1 cellular context compared by ENCODE assay signal in the genomic region with DNA sequence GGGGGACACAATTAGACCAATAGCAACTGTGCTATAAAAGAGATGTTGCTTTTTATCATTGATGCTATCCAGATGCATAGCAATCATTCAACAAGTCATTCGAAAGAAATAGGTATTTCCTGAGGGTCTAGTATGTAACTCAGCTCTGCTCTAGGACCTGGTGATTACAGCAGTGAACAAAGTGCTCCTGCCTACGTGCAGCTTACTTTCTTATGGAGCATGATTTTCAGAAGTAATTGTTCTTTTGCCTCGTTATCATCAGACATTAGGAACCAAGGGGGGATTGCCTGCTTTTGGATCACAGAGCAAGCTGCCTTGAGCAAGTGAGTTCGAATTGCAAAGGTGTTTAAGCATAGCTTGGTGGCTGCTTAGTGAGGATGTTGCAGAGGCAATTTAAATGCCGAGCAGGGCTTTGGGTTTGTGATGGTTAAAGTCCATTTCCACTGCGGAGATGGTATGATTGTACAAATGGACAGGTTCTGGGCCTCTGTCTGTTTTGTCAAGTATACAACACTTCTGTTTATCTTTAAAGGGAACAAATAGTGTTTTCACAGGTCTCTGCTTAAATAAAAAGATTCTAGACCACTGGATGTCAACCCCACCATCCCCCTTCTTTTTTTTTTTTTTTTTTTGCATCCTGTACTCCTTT.
A peak's percentile ranks its signal among the peaks of the same experiment; 100 is the strongest.
TF ChIP-seq lines count a peak whose summit lies in the region.

No MANE protein-coding gene starts in this region.

TF ChIP-seq in HepG2, 621 proteins besides CTCF, POLR2A, EP300 and RAD21 (continued from another document and continues in another):
- TF ChIP-seq, protein P1, sequence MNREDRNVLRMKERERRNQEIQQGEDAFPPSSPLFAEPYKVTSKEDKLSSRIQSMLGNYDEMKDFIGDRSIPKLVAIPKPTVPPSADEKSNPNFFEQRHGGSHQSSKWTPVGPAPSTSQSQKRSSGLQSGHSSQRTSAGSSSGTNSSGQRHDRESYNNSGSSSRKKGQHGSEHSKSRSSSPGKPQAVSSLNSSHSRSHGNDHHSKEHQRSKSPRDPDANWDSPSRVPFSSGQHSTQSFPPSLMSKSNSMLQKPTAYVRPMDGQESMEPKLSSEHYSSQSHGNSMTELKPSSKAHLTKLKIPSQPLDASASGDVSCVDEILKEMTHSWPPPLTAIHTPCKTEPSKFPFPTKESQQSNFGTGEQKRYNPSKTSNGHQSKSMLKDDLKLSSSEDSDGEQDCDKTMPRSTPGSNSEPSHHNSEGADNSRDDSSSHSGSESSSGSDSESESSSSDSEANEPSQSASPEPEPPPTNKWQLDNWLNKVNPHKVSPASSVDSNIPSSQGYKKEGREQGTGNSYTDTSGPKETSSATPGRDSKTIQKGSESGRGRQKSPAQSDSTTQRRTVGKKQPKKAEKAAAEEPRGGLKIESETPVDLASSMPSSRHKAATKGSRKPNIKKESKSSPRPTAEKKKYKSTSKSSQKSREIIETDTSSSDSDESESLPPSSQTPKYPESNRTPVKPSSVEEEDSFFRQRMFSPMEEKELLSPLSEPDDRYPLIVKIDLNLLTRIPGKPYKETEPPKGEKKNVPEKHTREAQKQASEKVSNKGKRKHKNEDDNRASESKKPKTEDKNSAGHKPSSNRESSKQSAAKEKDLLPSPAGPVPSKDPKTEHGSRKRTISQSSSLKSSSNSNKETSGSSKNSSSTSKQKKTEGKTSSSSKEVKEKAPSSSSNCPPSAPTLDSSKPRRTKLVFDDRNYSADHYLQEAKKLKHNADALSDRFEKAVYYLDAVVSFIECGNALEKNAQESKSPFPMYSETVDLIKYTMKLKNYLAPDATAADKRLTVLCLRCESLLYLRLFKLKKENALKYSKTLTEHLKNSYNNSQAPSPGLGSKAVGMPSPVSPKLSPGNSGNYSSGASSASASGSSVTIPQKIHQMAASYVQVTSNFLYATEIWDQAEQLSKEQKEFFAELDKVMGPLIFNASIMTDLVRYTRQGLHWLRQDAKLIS (CRISPR knock-in tag; IDR thresholded peaks at IDR 0.05) = no peak
- no peak for TF ChIP-seq ZNF513 (CRISPR knock-in tag; conservative IDR thresholded peaks at IDR 0.05)
- TF ChIP-seq CREBL2 (CRISPR knock-in tag; IDR thresholded peaks at IDR 0.05; ENCODE audit: borderline replicate concordance) = no peak
- TF ChIP-seq, protein P2, sequence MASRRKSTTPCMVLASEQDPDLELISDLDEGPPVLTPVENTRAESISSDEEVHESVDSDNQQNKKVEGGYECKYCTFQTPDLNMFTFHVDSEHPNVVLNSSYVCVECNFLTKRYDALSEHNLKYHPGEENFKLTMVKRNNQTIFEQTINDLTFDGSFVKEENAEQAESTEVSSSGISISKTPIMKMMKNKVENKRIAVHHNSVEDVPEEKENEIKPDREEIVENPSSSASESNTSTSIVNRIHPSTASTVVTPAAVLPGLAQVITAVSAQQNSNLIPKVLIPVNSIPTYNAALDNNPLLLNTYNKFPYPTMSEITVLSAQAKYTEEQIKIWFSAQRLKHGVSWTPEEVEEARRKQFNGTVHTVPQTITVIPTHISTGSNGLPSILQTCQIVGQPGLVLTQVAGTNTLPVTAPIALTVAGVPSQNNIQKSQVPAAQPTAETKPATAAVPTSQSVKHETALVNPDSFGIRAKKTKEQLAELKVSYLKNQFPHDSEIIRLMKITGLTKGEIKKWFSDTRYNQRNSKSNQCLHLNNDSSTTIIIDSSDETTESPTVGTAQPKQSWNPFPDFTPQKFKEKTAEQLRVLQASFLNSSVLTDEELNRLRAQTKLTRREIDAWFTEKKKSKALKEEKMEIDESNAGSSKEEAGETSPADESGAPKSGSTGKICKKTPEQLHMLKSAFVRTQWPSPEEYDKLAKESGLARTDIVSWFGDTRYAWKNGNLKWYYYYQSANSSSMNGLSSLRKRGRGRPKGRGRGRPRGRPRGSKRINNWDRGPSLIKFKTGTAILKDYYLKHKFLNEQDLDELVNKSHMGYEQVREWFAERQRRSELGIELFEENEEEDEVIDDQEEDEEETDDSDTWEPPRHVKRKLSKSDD (CRISPR knock-in tag; IDR thresholded peaks at IDR 0.05; ENCODE audit: low read depth) = no peak
- TF ChIP-seq ATAD3A (CRISPR knock-in tag; IDR thresholded peaks at IDR 0.05) = no peak
- no peak for TF ChIP-seq ATF1 (CRISPR knock-in tag; IDR thresholded peaks at IDR 0.05)
- TF ChIP-seq NFATC3 (CRISPR knock-in tag; IDR thresholded peaks at IDR 0.05) = no peak
- TF ChIP-seq ZNF17 (CRISPR knock-in tag; IDR thresholded peaks at IDR 0.05) = no peak
- no peak for TF ChIP-seq PHF20 (CRISPR knock-in tag; IDR thresholded peaks at IDR 0.05)
- TF ChIP-seq CBFB (CRISPR knock-in tag; IDR thresholded peaks at IDR 0.05) = no peak
- TF ChIP-seq ZNF850 (CRISPR knock-in tag; conservative IDR thresholded peaks at IDR 0.05) = no peak
- TF ChIP-seq ZKSCAN5 (CRISPR knock-in tag; IDR thresholded peaks at IDR 0.05) = no peak
- TF ChIP-seq, protein P3, sequence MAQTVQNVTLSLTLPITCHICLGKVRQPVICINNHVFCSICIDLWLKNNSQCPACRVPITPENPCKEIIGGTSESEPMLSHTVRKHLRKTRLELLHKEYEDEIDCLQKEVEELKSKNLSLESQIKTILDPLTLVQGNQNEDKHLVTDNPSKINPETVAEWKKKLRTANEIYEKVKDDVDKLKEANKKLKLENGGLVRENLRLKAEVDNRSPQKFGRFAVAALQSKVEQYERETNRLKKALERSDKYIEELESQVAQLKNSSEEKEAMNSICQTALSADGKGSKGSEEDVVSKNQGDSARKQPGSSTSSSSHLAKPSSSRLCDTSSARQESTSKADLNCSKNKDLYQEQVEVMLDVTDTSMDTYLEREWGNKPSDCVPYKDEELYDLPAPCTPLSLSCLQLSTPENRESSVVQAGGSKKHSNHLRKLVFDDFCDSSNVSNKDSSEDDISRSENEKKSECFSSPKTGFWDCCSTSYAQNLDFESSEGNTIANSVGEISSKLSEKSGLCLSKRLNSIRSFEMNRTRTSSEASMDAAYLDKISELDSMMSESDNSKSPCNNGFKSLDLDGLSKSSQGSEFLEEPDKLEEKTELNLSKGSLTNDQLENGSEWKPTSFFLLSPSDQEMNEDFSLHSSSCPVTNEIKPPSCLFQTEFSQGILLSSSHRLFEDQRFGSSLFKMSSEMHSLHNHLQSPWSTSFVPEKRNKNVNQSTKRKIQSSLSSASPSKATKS (CRISPR knock-in tag; IDR thresholded peaks at IDR 0.05) = no peak
- TF ChIP-seq, protein P4, sequence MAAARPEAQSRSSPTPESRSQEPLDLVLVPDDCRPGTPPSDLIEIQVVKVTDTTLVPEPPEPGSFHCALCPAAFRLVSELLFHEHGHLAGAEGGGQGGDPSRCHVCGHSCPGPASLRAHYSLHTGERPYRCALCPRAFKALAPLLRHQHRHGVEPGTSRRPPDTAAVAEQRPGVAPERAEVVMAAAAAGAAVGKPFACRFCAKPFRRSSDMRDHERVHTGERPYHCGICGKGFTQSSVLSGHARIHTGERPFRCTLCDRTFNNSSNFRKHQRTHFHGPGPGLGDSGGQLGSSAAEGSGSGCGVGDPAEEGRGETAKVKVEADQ (CRISPR knock-in tag; IDR thresholded peaks at IDR 0.05; ENCODE audit: borderline replicate concordance) = no peak
- TF ChIP-seq, protein P5, sequence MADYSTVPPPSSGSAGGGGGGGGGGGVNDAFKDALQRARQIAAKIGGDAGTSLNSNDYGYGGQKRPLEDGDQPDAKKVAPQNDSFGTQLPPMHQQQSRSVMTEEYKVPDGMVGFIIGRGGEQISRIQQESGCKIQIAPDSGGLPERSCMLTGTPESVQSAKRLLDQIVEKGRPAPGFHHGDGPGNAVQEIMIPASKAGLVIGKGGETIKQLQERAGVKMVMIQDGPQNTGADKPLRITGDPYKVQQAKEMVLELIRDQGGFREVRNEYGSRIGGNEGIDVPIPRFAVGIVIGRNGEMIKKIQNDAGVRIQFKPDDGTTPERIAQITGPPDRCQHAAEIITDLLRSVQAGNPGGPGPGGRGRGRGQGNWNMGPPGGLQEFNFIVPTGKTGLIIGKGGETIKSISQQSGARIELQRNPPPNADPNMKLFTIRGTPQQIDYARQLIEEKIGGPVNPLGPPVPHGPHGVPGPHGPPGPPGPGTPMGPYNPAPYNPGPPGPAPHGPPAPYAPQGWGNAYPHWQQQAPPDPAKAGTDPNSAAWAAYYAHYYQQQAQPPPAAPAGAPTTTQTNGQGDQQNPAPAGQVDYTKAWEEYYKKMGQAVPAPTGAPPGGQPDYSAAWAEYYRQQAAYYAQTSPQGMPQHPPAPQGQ (CRISPR knock-in tag; IDR thresholded peaks at IDR 0.05; ENCODE audit: borderline replicate concordance) = no peak
- TF ChIP-seq AHDC1 (CRISPR knock-in tag; IDR thresholded peaks at IDR 0.05; ENCODE audit: borderline replicate concordance) = peak; percentile 81; the same call in 1 of the 2 replicates
- TF ChIP-seq, protein P6, sequence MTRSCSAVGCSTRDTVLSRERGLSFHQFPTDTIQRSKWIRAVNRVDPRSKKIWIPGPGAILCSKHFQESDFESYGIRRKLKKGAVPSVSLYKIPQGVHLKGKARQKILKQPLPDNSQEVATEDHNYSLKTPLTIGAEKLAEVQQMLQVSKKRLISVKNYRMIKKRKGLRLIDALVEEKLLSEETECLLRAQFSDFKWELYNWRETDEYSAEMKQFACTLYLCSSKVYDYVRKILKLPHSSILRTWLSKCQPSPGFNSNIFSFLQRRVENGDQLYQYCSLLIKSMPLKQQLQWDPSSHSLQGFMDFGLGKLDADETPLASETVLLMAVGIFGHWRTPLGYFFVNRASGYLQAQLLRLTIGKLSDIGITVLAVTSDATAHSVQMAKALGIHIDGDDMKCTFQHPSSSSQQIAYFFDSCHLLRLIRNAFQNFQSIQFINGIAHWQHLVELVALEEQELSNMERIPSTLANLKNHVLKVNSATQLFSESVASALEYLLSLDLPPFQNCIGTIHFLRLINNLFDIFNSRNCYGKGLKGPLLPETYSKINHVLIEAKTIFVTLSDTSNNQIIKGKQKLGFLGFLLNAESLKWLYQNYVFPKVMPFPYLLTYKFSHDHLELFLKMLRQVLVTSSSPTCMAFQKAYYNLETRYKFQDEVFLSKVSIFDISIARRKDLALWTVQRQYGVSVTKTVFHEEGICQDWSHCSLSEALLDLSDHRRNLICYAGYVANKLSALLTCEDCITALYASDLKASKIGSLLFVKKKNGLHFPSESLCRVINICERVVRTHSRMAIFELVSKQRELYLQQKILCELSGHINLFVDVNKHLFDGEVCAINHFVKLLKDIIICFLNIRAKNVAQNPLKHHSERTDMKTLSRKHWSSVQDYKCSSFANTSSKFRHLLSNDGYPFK (CRISPR knock-in tag; IDR thresholded peaks at IDR 0.05; ENCODE audit: borderline replicate concordance) = 0 out of 2 replicates have a peak, but pooled peaks have one; percentile 26
- no peak for TF ChIP-seq NPAS2 (CRISPR knock-in tag; IDR thresholded peaks at IDR 0.05; ENCODE audit: borderline replicate concordance)
- no peak for TF ChIP-seq SNAPC5 (CRISPR knock-in tag; IDR thresholded peaks at IDR 0.05; ENCODE audit: borderline replicate concordance)
- TF ChIP-seq AKAP8 (CRISPR knock-in tag; IDR thresholded peaks at IDR 0.05) = no peak
- TF ChIP-seq PATZ1 (CRISPR knock-in tag; IDR thresholded peaks at IDR 0.05) = no peak
- no peak for TF ChIP-seq JUN (CRISPR knock-in tag; IDR thresholded peaks at IDR 0.05)
